Comparison of ENCODE assay signal across 8 cellular contexts in the genomic region with DNA sequence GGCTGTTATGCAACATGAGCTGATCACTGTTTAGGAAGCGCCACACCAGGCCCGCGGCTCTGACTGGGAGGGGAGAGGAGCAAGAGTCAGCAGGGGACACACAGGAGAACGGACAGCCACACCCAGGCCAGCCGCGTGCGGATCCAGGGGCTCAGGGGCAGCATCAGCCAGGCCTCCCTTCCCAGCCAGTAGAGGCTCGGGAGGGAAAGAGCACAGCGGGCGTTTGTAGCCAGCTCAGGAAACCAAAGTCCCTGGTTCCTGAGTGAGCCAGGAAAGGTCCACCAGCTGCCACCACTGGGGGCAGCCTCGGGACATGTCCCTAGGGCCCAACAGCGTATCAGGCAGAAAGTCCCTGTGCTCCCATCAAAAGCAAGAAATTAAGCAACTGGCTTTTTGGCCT.
DNase-seq lines count a peak whose midpoint lies in the region; ATAC-seq, FAIRE-seq and TF ChIP-seq lines count a peak whose summit lies in the region.

No MANE protein-coding gene starts in this region.

- H3K4me3 ChIP-seq in AG04450 (ENCODE audit: low read depth, low read length) (no peak overlapping the region), adrenal gland (no peak overlapping the region), upper lobe of left lung (peak overlapping the region in 1 of 4 donors; percentile 3)

- intact Hi-C loops in adrenal gland (cut with DNase I): no loop called here

- H3K4me1 ChIP-seq in adrenal gland (replicated peaks in 1 of 2) (no peaks in the 10 kb centered on the region), upper lobe of left lung (peaks cover 0 to 11% (median 7%) of the 10 kb centered on the region in 4 donors)

- H3K36me3 Mint-ChIP-seq in T-helper 17 cell (ENCODE audit: low read depth): peaks cover 2% of the 10 kb centered on the region

- POLR2A ChIA-PET in AG04450 (lab: Yijun Ruan, JAX): no interaction called here

- TF ChIP-seq POLR2A in H54 (IDR thresholded peaks at IDR 0.05; ENCODE audit: low read depth, low read length): no peak
- no peak for TF ChIP-seq POLR2A in adrenal gland (IDR thresholded peaks at IDR 0.05)
- no peak for TF ChIP-seq POLR2A in upper lobe of left lung (IDR thresholded peaks at IDR 0.05)

- H3K27me3 ChIP-seq in AG04450 (ENCODE audit: control insufficient read depth, insufficient read depth, low read length) (no peaks in the 10 kb centered on the region), adrenal gland (no peaks in the 10 kb centered on the region), upper lobe of left lung (no peaks in the 10 kb centered on the region)

- no peaks in the 10 kb centered on the region for H3K27me3 Mint-ChIP-seq in T-helper 17 cell

- peak; percentile 38 to 80 for ATAC-seq in upper lobe of left lung (ENCODE audit: low FRiP score in 2 of 2)
- ATAC-seq in GM18861 (IDR thresholded peaks at IDR 0.05; ENCODE audit: unreplicated experiment): no peak
- no peak for ATAC-seq in HG03432 (IDR thresholded peaks at IDR 0.05; ENCODE audit: unreplicated experiment)
- ATAC-seq in T-helper 17 cell: no peak

- WGBS in adrenal gland, 4 donors: 44 to 78% (median 64%) methylated on average over 12 of the region's 12 CpGs
- WGBS in upper lobe of left lung, 2 donors: 48 to 65% methylated on average over 9 to 12 of the region's 12 CpGs

- H3K36me3 ChIP-seq in adrenal gland (replicated peaks in 1 of 2) (peaks cover 0 to 16% of the 10 kb centered on the region in 2 donors), upper lobe of left lung (peaks cover 0 to 60% (median 32%) of the 10 kb centered on the region in 4 donors)

- FAIRE-seq in H54 (lab: Jason Lieb, UNC): no peak

- no peak for TF ChIP-seq EP300 in upper lobe of left lung (IDR thresholded peaks at IDR 0.05)

- DNase-seq in AG04450 (ENCODE audit: low read depth, low spot score) (no peak), H54 (ENCODE audit: insufficient read length, low spot score) (peak; percentile 34), adrenal gland (peak; percentile 20 to 66 (median 34)), iris pigment epithelial cell (ENCODE audit: low read depth) (peak; percentile 38), upper lobe of left lung (no peak), T-helper 17 cell (no peak)

- H3K4me3 Mint-ChIP-seq in T-helper 17 cell: no peak overlapping the region

- peaks cover 3% of the 10 kb centered on the region; the same call in 1 of the 2 replicates for H3K9me3 ChIP-seq in AG04450 (ENCODE audit: control insufficient read depth, insufficient read depth, low read length)
- no peaks in the 10 kb centered on the region for H3K9me3 ChIP-seq in adrenal gland (replicated peaks in 1 of 3)
- no peaks in the 10 kb centered on the region for H3K9me3 ChIP-seq in upper lobe of left lung
- H3K9me3 ChIP-seq in T-helper 17 cell (ENCODE audit: control insufficient read depth, low read length, poor library complexity, severe bottlenecking): no peaks in the 10 kb centered on the region

- TF ChIP-seq CTCF in AG04450 (IDR thresholded peaks at IDR 0.05; ENCODE audit: low read depth, low read length): peak; percentile 28
- TF ChIP-seq CTCF in adrenal gland (IDR thresholded peaks at IDR 0.05): peak in 4 of 6 experiments; percentile 30 to 49 (median 38)
- peak; percentile 21 to 59 (median 40) for TF ChIP-seq CTCF in upper lobe of left lung (IDR thresholded peaks at IDR 0.05)

- peaks cover 2% of the 10 kb centered on the region for H3K4me1 Mint-ChIP-seq in T-helper 17 cell

- H3K27ac ChIP-seq in AG04450 (ENCODE audit: low read depth, low read length) (no peak overlapping the region), adrenal gland (peak overlapping the region in 2 of 5 donors; percentile 30 to 75), upper lobe of left lung (peak overlapping the region; percentile 4 to 55 (median 28))

- H3K27ac Mint-ChIP-seq in T-helper 17 cell: no peak overlapping the region

- CTCF ChIA-PET in AG04450 (lab: Charles Lee): interaction anchor here (0.6 to 2.3 kb wide), 2 partner anchors 104 to 119 kb away, joined by 6 to 8 read pairs; no protein-coding TSS in a partner anchor

Comparison
In these comparisons a context has a peak if more than half of its experiments do, and no peak if none do; other contexts are left out.
1. DNase-seq: peak in H54 (single experiment), adrenal gland (7 of 7) and iris pigment epithelial cell (single experiment); none in AG04450 (single experiment), upper lobe of left lung (0 of 2) and T-helper 17 cell (0 of 3).
2. ATAC-seq: peak in upper lobe of left lung (2 of 2); none in GM18861 (single experiment), HG03432 (single experiment) and T-helper 17 cell (single experiment).
3. Peak in every context shown above with its lines, with median percentiles within 50 percentile points of each other: CTCF ChIP-seq.